8 cellular contexts compared by ENCODE assay signal in the genomic region with DNA sequence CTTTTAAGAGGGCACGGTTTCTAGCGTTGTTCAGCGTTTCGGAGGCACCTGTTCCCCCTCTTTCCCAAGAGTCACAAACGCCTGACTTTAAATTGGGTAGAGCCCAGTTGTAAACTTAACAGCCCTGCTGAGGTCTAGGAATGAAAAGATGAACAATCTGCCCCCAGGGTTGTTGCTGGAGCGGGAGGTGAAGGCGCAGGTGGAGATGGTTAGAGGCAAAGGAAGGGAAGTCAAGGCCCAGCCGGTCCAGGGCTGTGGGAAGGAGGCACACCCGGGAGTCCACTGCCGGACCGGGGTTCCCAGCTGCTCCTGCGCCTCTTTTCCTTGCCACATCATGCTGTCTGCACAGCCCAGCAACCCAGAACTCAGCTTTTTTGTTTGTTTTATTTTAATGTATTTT. TPM values are rescaled to one million over a fixed set of nuclear protein-coding genes. Genes with fewer than 3 reads are reported as not detected.
DNase-seq lines count a peak whose midpoint lies in the region; ATAC-seq, FAIRE-seq and TF ChIP-seq lines count a peak whose summit lies in the region.

No MANE protein-coding gene starts in this region.

- peaks cover 36% of the 10 kb centered on the region for H3K4me1 ChIP-seq in DND-41 (ENCODE audit: insufficient read depth, low read length)
- H3K4me1 ChIP-seq in RWPE2 (ENCODE audit: insufficient read depth, poor library complexity, severe bottlenecking) = peaks cover 36% of the 10 kb centered on the region
- peaks cover 0 to 7% (median 5%) of the 10 kb centered on the region in 3 donors for H3K4me1 ChIP-seq in pancreas

- peak overlapping the region; percentile 66; the same call in 1 of the 2 replicates for H3K27ac ChIP-seq in DND-41 (ENCODE audit: low read length)
- H3K27ac ChIP-seq in RWPE2 (ENCODE audit: poor library complexity, severe bottlenecking) = no peak overlapping the region
- peak overlapping the region; percentile 56 to 80 (median 73) for H3K27ac ChIP-seq in pancreas

- peak overlapping the region; percentile 93 for H2AFZ ChIP-seq in DND-41 (ENCODE audit: low read depth, low read length)

- H3K79me2 ChIP-seq in DND-41 (ENCODE audit: insufficient read depth, low read length) = peaks cover 22% of the 10 kb centered on the region; the same call in 1 of the 2 replicates

- WGBS in pancreas, 2 donors = 22 to 28% methylated on average over 12 of the region's 12 CpGs

- H3K9me3 ChIP-seq in DND-41 (ENCODE audit: insufficient read depth, low read length, severe bottlenecking) (no peaks in the 10 kb centered on the region), RWPE2 (ENCODE audit: severe bottlenecking) (no peaks in the 10 kb centered on the region), pancreas (no peaks in the 10 kb centered on the region)

- intact Hi-C loops in pancreas (cut with DNase I) = no loop called here

- peak overlapping the region; percentile 73 for H3K9ac ChIP-seq in DND-41 (ENCODE audit: low read depth, low read length)

- TF ChIP-seq CTCF in DND-41 (IDR thresholded peaks at IDR 0.05; ENCODE audit: borderline replicate concordance, extremely low read depth, low read length, poor library complexity, severe bottlenecking) = no peak
- no peak for TF ChIP-seq CTCF in RWPE2 (IDR thresholded peaks at IDR 0.05; ENCODE audit: poor library complexity, severe bottlenecking)
- TF ChIP-seq CTCF in fibroblast of mammary gland (conservative IDR thresholded peaks at IDR 0.05; ENCODE audit: control insufficient read depth, insufficient read depth, low read depth, low read length) = no peak
- TF ChIP-seq CTCF in pancreas (IDR thresholded peaks at IDR 0.05) = no peak

- FAIRE-seq in pancreas (lab: Jason Lieb, UNC) = no peak

- peak overlapping the region; percentile 84 for H3K4me2 ChIP-seq in DND-41 (ENCODE audit: insufficient read depth, low read length)

- peaks cover 5% of the 10 kb centered on the region; the same call in 1 of the 2 replicates for H4K20me1 ChIP-seq in DND-41 (ENCODE audit: insufficient read depth, low read length)

- DNase-seq in DND-41 (no peak), RWPE2 (ENCODE audit: low spot score) (no peak), fibroblast of mammary gland (ENCODE audit: low read depth) (no peak), pancreas (peak in 1 of 6 donors; percentile 58), COLO829 (ENCODE audit: low spot score) (no peak)

- ATAC-seq in DND-41 (ENCODE audit: insufficient read depth, low read depth) = no peak
- ATAC-seq in RWPE2 (ENCODE audit: low read depth) = no peak
- ATAC-seq in pancreas = peak; percentile 2 to 4 (median 4)
- ATAC-seq in GM21619 (IDR thresholded peaks at IDR 0.05; ENCODE audit: unreplicated experiment) = no peak
- no peak for ATAC-seq in GM21528 (IDR thresholded peaks at IDR 0.05; ENCODE audit: low FRiP score, unreplicated experiment)
- no peak for ATAC-seq in HG03159 (IDR thresholded peaks at IDR 0.05; ENCODE audit: unreplicated experiment)

- no peaks in the 10 kb centered on the region for H3K27me3 ChIP-seq in DND-41 (ENCODE audit: insufficient read depth, low read length, poor library complexity)
- H3K27me3 ChIP-seq in RWPE2 (ENCODE audit: insufficient read depth, poor library complexity, severe bottlenecking) = no peaks in the 10 kb centered on the region
- H3K27me3 ChIP-seq in pancreas = no peaks in the 10 kb centered on the region

- H3K4me3 ChIP-seq in DND-41 (ENCODE audit: low read depth in 1 of 2, low read length in 2 of 2) = peak overlapping the region; percentile 41 to 74
- H3K4me3 ChIP-seq in RWPE2 (ENCODE audit: severe bottlenecking) = peak overlapping the region; percentile 50
- H3K4me3 ChIP-seq in fibroblast of mammary gland (ENCODE audit: control insufficient read depth, low read depth, low read length) = peak overlapping the region; percentile 46
- H3K4me3 ChIP-seq in pancreas = peak overlapping the region; percentile 68 to 100 (median 78)

- H3K36me3 ChIP-seq in DND-41 (ENCODE audit: insufficient read depth, low read length) = peaks cover 3% of the 10 kb centered on the region; the same call in 1 of the 2 replicates
- H3K36me3 ChIP-seq in RWPE2 (ENCODE audit: low read depth) = no peaks in the 10 kb centered on the region
- no peaks in the 10 kb centered on the region for H3K36me3 ChIP-seq in pancreas

RNA-seq across cellular contexts. Expression of a gene that starts 0.8 kb away (rescaled TPM):
- 10 to 100 TPM; 18.2 to 39.8 (median 26.8) TPM for total RNA-seq in pancreas
- 10 to 100 TPM; 18.6 to 38.4 TPM for polyA plus RNA-seq in pancreas

RNA-seq across cellular contexts. Expression of a gene that starts 45.0 kb away (rescaled TPM):
- 10 to 100 TPM; 20.5 to 61.9 (median 26.2) TPM for total RNA-seq in pancreas
- 10 to 100 TPM; 10.6 to 18.8 TPM for polyA plus RNA-seq in pancreas

RNA-seq across cellular contexts. Expression of a gene that starts 52.5 kb away (rescaled TPM):
- under 1 TPM in 2 of 6 donors, not detected in 4; 0.32 to 0.44 TPM for total RNA-seq in pancreas
- under 1 TPM; 0.05 to 0.15 TPM for polyA plus RNA-seq in pancreas

RNA-seq across cellular contexts. Expression of a gene that starts 52.6 kb away (rescaled TPM):
- total RNA-seq in pancreas = not detected
- not detected for polyA plus RNA-seq in pancreas

Comparison
In these comparisons a context has a peak if more than half of its experiments do, and no peak if none do; other contexts are left out.
1. ATAC-seq: peak in pancreas (4 of 4); none in DND-41 (single experiment), RWPE2 (single experiment), GM21619 (single experiment), GM21528 (single experiment) and HG03159 (single experiment).
2. Peak in every context shown above with its lines, with median percentiles within 50 percentile points of each other: H3K4me3 ChIP-seq.